In the genomic region with DNA sequence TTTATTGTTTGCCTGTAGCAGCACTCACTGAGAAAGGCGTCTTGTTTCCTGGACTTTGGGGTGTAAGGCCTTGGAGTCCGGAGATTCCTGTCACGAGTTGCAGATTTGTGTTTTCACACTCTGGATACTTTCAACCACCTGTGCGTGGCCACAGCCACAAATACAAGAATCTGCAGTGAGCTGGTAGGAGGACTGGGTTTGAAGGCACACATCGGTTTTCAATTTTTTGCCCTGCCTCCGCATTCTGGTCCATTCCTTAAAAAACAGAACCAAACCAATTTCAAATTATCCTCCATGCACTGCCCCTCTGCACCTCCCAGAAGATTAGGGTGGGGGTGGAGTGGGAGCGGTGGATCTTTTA, we compare ENCODE assay signal across 8 cellular contexts. TPM values are rescaled to one million over a fixed set of nuclear protein-coding genes. Genes with fewer than 3 reads are reported as not detected.
DNase-seq lines count a peak whose midpoint lies in the region; ATAC-seq and FAIRE-seq lines count a peak whose summit lies in the region.

No MANE protein-coding gene starts in this region.

- ATAC-seq in activated naive CD8-positive, alpha-beta T cell treated with anti-CD3 and anti-CD28 coated beads, Interleukin-2, amount 10 ng/mL, durations not matched to agents 7 days and 5 days (ENCODE audit: low read depth): no peak

- H3K36me3 ChIP-seq in Karpas-422 (ENCODE audit: insufficient read depth, low read length) (no peaks in the 10 kb centered on the region), iPS-15b (ENCODE audit: control insufficient read depth, insufficient read depth, low read length) (no peaks in the 10 kb centered on the region), small intestine (ENCODE audit: control insufficient read depth in 2 of 2, insufficient read depth in 2 of 2, low read length in 2 of 2) (no peaks in the 10 kb centered on the region)

- H3K9ac ChIP-seq in Karpas-422 (ENCODE audit: low read length) (peak overlapping the region; percentile 76), iPS-15b (ENCODE audit: low read depth, low read length) (peak overlapping the region; percentile 84)

- H2AFZ ChIP-seq in Karpas-422 (ENCODE audit: low read length): 0 out of 2 replicates have a peak overlapping the region, but pooled peaks have one; percentile 4

- H3K4me3 ChIP-seq in Karpas-422 (ENCODE audit: low read length) (peak overlapping the region; percentile 80), iPS-15b (ENCODE audit: low read depth, low read length) (peak overlapping the region; percentile 94), small intestine (ENCODE audit: low read depth in 1 of 2, low read length in 2 of 2) (peak overlapping the region; percentile 65 to 83)

- H3K27me3 ChIP-seq in Karpas-422 (ENCODE audit: low read length) (no peaks in the 10 kb centered on the region), iPS-15b (ENCODE audit: control insufficient read depth, insufficient read depth, low read length) (no peaks in the 10 kb centered on the region), small intestine (ENCODE audit: control insufficient read depth in 2 of 2, insufficient read depth in 2 of 2, low read length in 2 of 2) (no peaks in the 10 kb centered on the region)

- no peaks in the 10 kb centered on the region for H3K9me3 Mint-ChIP-seq in activated naive CD8-positive, alpha-beta T cell treated with anti-CD3 and anti-CD28 coated beads, Interleukin-2, amount 10 ng/mL, durations not matched to agents 7 days and 5 days

- H3K36me3 Mint-ChIP-seq in activated naive CD8-positive, alpha-beta T cell treated with anti-CD3 and anti-CD28 coated beads, Interleukin-2, amount 10 ng/mL, durations not matched to agents 7 days and 5 days: peaks cover 6% of the 10 kb centered on the region

- H3K9me2 ChIP-seq in Karpas-422 (replicated peaks; ENCODE audit: insufficient read depth, low read length): no peaks in the 10 kb centered on the region

- FAIRE-seq in small intestine (lab: Jason Lieb, UNC): no peak

- peak overlapping the region; percentile 81 for H3K27ac Mint-ChIP-seq in activated naive CD8-positive, alpha-beta T cell treated with anti-CD3 and anti-CD28 coated beads, Interleukin-2, amount 10 ng/mL, durations not matched to agents 7 days and 5 days

- peak overlapping the region; percentile 81 for H3K4me2 ChIP-seq in Karpas-422 (ENCODE audit: low read depth, low read length, poor library complexity, severe bottlenecking)

- H3K4me1 ChIP-seq in Karpas-422 (ENCODE audit: low read length): peaks cover 17% of the 10 kb centered on the region
- no peaks in the 10 kb centered on the region for H3K4me1 ChIP-seq in iPS-15b (ENCODE audit: control insufficient read depth, insufficient read depth, low read length)
- peaks cover 0 to 3% of the 10 kb centered on the region in 2 donors for H3K4me1 ChIP-seq in small intestine (ENCODE audit: control insufficient read depth in 2 of 2, insufficient read depth in 1 of 2, low read depth in 1 of 2, low read length in 1 of 2)

- H4K20me1 ChIP-seq in Karpas-422 (ENCODE audit: insufficient read depth, low read depth, low read length): no peaks in the 10 kb centered on the region

- H3K9me3 ChIP-seq in Karpas-422 (ENCODE audit: low read length) (no peaks in the 10 kb centered on the region), iPS-15b (ENCODE audit: control insufficient read depth, insufficient read depth, low read length) (no peaks in the 10 kb centered on the region), small intestine (ENCODE audit: control insufficient read depth, low read depth) (no peaks in the 10 kb centered on the region)

- no peaks in the 10 kb centered on the region for H3K27me3 Mint-ChIP-seq in activated naive CD8-positive, alpha-beta T cell treated with anti-CD3 and anti-CD28 coated beads, Interleukin-2, amount 10 ng/mL, durations not matched to agents 7 days and 5 days

- H3K27ac ChIP-seq in Karpas-422 (ENCODE audit: low read length) (no peak overlapping the region), small intestine (ENCODE audit: low read depth in 1 of 2, low read length in 1 of 2) (peak overlapping the region in 1 of 2 donors; percentile 68)

- H3K4me1 Mint-ChIP-seq in activated naive CD8-positive, alpha-beta T cell treated with anti-CD3 and anti-CD28 coated beads, Interleukin-2, amount 10 ng/mL, durations not matched to agents 7 days and 5 days: peaks cover 25% of the 10 kb centered on the region

- peak overlapping the region; percentile 93 for H3K4me3 Mint-ChIP-seq in activated naive CD8-positive, alpha-beta T cell treated with anti-CD3 and anti-CD28 coated beads, Interleukin-2, amount 10 ng/mL, durations not matched to agents 7 days and 5 days

- H3K79me2 ChIP-seq in Karpas-422 (ENCODE audit: low read length): peaks cover 54% of the 10 kb centered on the region

- POLR2A ChIA-PET in activated naive CD8-positive, alpha-beta T cell treated with anti-CD3 and anti-CD28 coated beads, Interleukin-2, amount 10 ng/mL, durations not matched to agents 7 days and 5 days (lab: Charles Lee): no interaction called here

- 3 to 8% (median 6%) methylated on average over 7 of the region's 7 CpGs for WGBS in small intestine, 3 donors

- peak; percentile 56 for DNase-seq in DMS53 (lab: John Stamatoyannopoulos, UW)
- DNase-seq in DMS53 treated with DMSO at 0.1 percent for 48 hours (lab: John Stamatoyannopoulos, UW; ENCODE audit: unreplicated experiment): no peak
- DNase-seq in Karpas-422: peak; percentile 60
- DNase-seq in activated naive CD8-positive, alpha-beta T cell treated with anti-CD3 and anti-CD28 coated beads, Interleukin-2, amount 10 ng/mL, durations not matched to agents 7 days and 5 days: no peak
- peak; percentile 36 for DNase-seq in small intestine
- DNase-seq in cerebellar nuclear complex (lab: John Stamatoyannopoulos, UW): no peak
- DNase-seq in NCI-H187 treated with DMSO at 0.1 percent for 48 hours (lab: John Stamatoyannopoulos, UW): no peak

RNA-seq across cellular contexts. Expression of gene EXOC4, which starts 0.6 kb away (rescaled TPM):
- 111 and 118 TPM in 2 replicates for total RNA-seq in Karpas-422 (2014; rRNA removed; shearing (Covaris generic); ENCODE audit: low replicate concordance)
- total RNA-seq in activated naive CD8-positive, alpha-beta T cell treated with anti-CD3 and anti-CD28 coated beads, Interleukin-2, amount 10 ng/mL, durations not matched to agents 7 days and 5 days: 10 to 100 TPM; 73.1 to 73.7 TPM
- 10 to 100 TPM; 10.5 to 21.4 (median 16.1) TPM for polyA plus RNA-seq in small intestine

Comparison
In these comparisons a context has a peak if more than half of its experiments do, and no peak if none do; other contexts are left out.
1. DNase-seq: peak in DMS53 (single experiment), Karpas-422 (single experiment) and small intestine (single experiment); none in DMS53 treated with DMSO at 0.1 percent for 48 hours (single experiment), activated naive CD8-positive, alpha-beta T cell treated with anti-CD3 and anti-CD28 coated beads, Interleukin-2, amount 10 ng/mL, durations not matched to agents 7 days and 5 days (single experiment), cerebellar nuclear complex (0 of 2) and NCI-H187 treated with DMSO at 0.1 percent for 48 hours (single experiment).
2. Peak in every context shown above with its lines, with median percentiles within 50 percentile points of each other: H3K4me3 ChIP-seq.